In the genomic region with DNA sequence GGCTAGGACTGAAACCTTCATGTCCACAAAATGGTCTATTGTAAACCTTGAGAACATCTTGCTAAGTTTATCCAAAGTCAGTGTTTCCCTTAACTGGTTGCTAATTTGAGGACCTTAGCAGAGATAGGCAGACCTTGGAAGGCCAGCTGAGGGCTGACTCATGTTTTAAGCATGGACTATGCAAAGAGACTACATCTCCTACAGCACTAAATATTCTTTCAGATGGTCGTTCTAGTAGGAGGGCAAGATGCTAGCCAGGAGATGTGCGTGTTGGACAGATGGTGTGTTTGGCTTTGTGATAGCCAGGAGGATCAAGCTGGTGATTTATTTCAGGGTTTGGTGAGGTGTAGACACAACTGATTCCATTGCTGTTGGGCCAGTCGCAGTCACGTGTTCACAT, we compare ENCODE assay signal across 14 cellular contexts.
DNase-seq lines count a peak whose midpoint lies in the region; ATAC-seq and TF ChIP-seq lines count a peak whose summit lies in the region.
"Had no signal": no experiment of that assay in that cellular context is flagged by ENCODE, and none has a peak within 500 bp of the region (broad histone marks: within the 10 kb centered on the region; RNA-seq: fewer than 3 reads in every experiment).

No MANE protein-coding gene starts in this region.

- no peak overlapping the region for H3K27ac ChIP-seq in RWPE2 (ENCODE audit: poor library complexity, severe bottlenecking)

- H3K9me3 ChIP-seq in RWPE2 (ENCODE audit: severe bottlenecking) = no peaks in the 10 kb centered on the region
- H3K9me3 ChIP-seq: gastrocnemius medialis had no signal

- ATAC-seq in RWPE2 (ENCODE audit: low read depth) (peak; percentile 72), GM18868 (IDR thresholded peaks at IDR 0.05; ENCODE audit: unreplicated experiment) (no peak)
- ATAC-seq: gastrocnemius medialis had no signal

- H3K4me3 ChIP-seq in RWPE2 (ENCODE audit: severe bottlenecking) = no peak overlapping the region
- H3K4me3 ChIP-seq in fibroblast of mammary gland (ENCODE audit: control insufficient read depth, low read depth, low read length) = no peak overlapping the region
- H3K4me3 ChIP-seq: gastrocnemius medialis had no signal

- H3K4me1 ChIP-seq in RWPE2 (ENCODE audit: insufficient read depth, poor library complexity, severe bottlenecking) = peaks cover 16% of the 10 kb centered on the region

- H3K36me3 ChIP-seq in RWPE2 (ENCODE audit: low read depth) = peaks cover 2% of the 10 kb centered on the region; the same call in 1 of the 2 replicates
- H3K36me3 ChIP-seq: gastrocnemius medialis had no signal

- H3K27me3 ChIP-seq in RWPE2 (ENCODE audit: insufficient read depth, poor library complexity, severe bottlenecking) = no peaks in the 10 kb centered on the region
- H3K27me3 ChIP-seq: gastrocnemius medialis had no signal

- peak; percentile 92 for DNase-seq in EH (ENCODE audit: low read depth)
- no peak for DNase-seq in RWPE2 (ENCODE audit: low spot score)
- DNase-seq in fibroblast of mammary gland (ENCODE audit: low read depth) = peak; percentile 63
- DNase-seq in non-pigmented ciliary epithelial cell (ENCODE audit: low read depth) = peak; percentile 82
- no peak for DNase-seq in T1000 (lab: John Stamatoyannopoulos, UW)
- DNase-seq in activated CD4-positive, CD25-positive, alpha-beta regulatory T cell (lab: John Stamatoyannopoulos, UW) = no peak
- no peak for DNase-seq in GM20000 (ENCODE audit: low spot score)
- DNase-seq: activated CD4-positive, alpha-beta memory T cell treated with anti-CD3 and anti-CD28 coated beads for 36 hours; amniotic stem cell; CD4-positive, CD25-positive, alpha-beta regulatory T cell; gastrocnemius medialis; KBM-7; stimulated activated naive CD4-positive, alpha-beta T cell treated with Interleukin-2 at 50 U/mL for 16 hours had no signal

- TF ChIP-seq CTCF in RWPE2 (IDR thresholded peaks at IDR 0.05; ENCODE audit: poor library complexity, severe bottlenecking) = no peak
- TF ChIP-seq CTCF in fibroblast of mammary gland (conservative IDR thresholded peaks at IDR 0.05; ENCODE audit: control insufficient read depth, insufficient read depth, low read depth, low read length) = no peak
- no peak for TF ChIP-seq CTCF in GM20000 (IDR thresholded peaks at IDR 0.05; ENCODE audit: extremely low read depth, missing control alignments)

Comparison
In these comparisons a context has a peak if more than half of its experiments do, and no peak if none do; other contexts are left out.
1. DNase-seq: peak in EH (single experiment), fibroblast of mammary gland (single experiment) and non-pigmented ciliary epithelial cell (single experiment); none in RWPE2 (single experiment), T1000 (single experiment), activated CD4-positive, CD25-positive, alpha-beta regulatory T cell (0 of 4) and GM20000 (single experiment).